Comparison of ENCODE assay signal across 11 cellular contexts in genomic region chr17:40309938-40310510, GRCh38. TPM values are rescaled to one million over a fixed set of nuclear protein-coding genes. Genes with fewer than 3 reads are reported as not detected.
DNase-seq lines count a peak whose midpoint lies in the region; ATAC-seq, FAIRE-seq and TF ChIP-seq lines count a peak whose summit lies in the region.
"Had no signal": no experiment of that assay in that cellular context is flagged by ENCODE, and none has a peak within 500 bp of the region (broad histone marks: within the 10 kb centered on the region; RNA-seq: fewer than 3 reads in every experiment).

No MANE protein-coding gene starts in this region.

- peak overlapping the region; percentile 22 for H3K27ac Mint-ChIP-seq in activated T-cell treated with anti-CD3 and anti-CD28 coated beads, Interleukin-2, amount 50 U/mL, for 72 hours

- no peaks in the 10 kb centered on the region for H4K20me1 ChIP-seq in HepG2 (ENCODE audit: insufficient read depth, low read length)

- no peaks in the 10 kb centered on the region for H3K79me2 ChIP-seq in HepG2 (ENCODE audit: insufficient read depth, low read length)

- ATAC-seq in activated T-cell treated with anti-CD3 and anti-CD28 coated beads, Interleukin-2, amount 50 U/mL, for 72 hours (replicated peaks in 1 of 2), result no peak
- ATAC-seq in HepG2 (peak; percentile 12), thoracic aorta (ENCODE audit: insufficient number of reproducible peaks, low FRiP score, low read depth) (no peak), HG03196 (IDR thresholded peaks at IDR 0.05; ENCODE audit: unreplicated experiment) (no peak), HG03521 (IDR thresholded peaks at IDR 0.05; ENCODE audit: unreplicated experiment) (no peak)

- H3K27ac ChIP-seq in ascending aorta (peak overlapping the region; percentile 82 to 91), HepG2 (ENCODE audit: extremely low read length, insufficient read depth, low read length) (no peak overlapping the region), thoracic aorta (peak overlapping the region; percentile 84 to 91)

- H2AFZ ChIP-seq in HepG2 (ENCODE audit: low read length), result no peak overlapping the region

- WGBS in HepG2 (ENCODE audit: low lambda C conversion rate), result 74% methylated on average over 2 of the region's 2 CpGs

- POLR2A ChIA-PET in HepG2 (lab: Yijun Ruan, JAX), result interaction anchor here (0.6 to 4.1 kb wide), 10 partner anchors 14 to 197 kb away, joined by 3 to 35 read pairs (median 4); no protein-coding TSS in a partner anchor

- H3K4me3 Mint-ChIP-seq in activated T-cell treated with anti-CD3 and anti-CD28 coated beads, Interleukin-2, amount 50 U/mL, for 72 hours, result peak overlapping the region in 1 of 2 donors; percentile 13

- no peak for TF ChIP-seq EP300 in HepG2 (IDR thresholded peaks at IDR 0.05; ENCODE audit: low read depth in 2 of 2, low read length in 2 of 2)
- TF ChIP-seq EP300 in HepG2 (CRISPR knock-in tag; IDR thresholded peaks at IDR 0.05; ENCODE audit: borderline replicate concordance), result no peak

- H3K4me3 ChIP-seq in ascending aorta, result peak overlapping the region; percentile 35 to 61
- peak overlapping the region; percentile 78 to 89 (median 88) for H3K4me3 ChIP-seq in HepG2 (replicated peaks in 1 of 3; ENCODE audit: insufficient read depth in 1 of 3, low read depth in 2 of 3, low read length in 3 of 3)
- H3K4me3 ChIP-seq in thoracic aorta, result no peak overlapping the region

- intact Hi-C loops in ascending aorta (cut with DNase I), result loop anchor here (5.0 kb wide), 3 partner anchors 107 to 227 kb away; partner anchors contain the start of gene TOP2A
- intact Hi-C loops in HepG2 (cut with micrococcal nuclease; ENCODE audit: unreplicated experiment), result no loop called here

- CTCF ChIA-PET in HepG2 (lab: Yijun Ruan, JAX; ENCODE audit: low intra/inter-chr PET ratio, low total read pairs), result no interaction called here

- peak overlapping the region; percentile 61; the same call in 1 of the 2 replicates for H3K9ac ChIP-seq in HepG2 (ENCODE audit: insufficient read depth, low read depth, low read length)

- H3K4me1 ChIP-seq in ascending aorta, result peaks cover 51 to 65% of the 10 kb centered on the region in 2 donors
- H3K4me1 ChIP-seq in HepG2 (ENCODE audit: insufficient read depth, low read length), result peaks cover 81% of the 10 kb centered on the region
- H3K4me1 ChIP-seq in thoracic aorta (ENCODE audit: control insufficient read depth in 1 of 2, low read depth in 2 of 2), result peaks cover 60 to 75% of the 10 kb centered on the region in 2 donors

- no peak for DNase-seq in activated T-cell treated with anti-CD3 and anti-CD28 coated beads, Interleukin-2, amount 50 U/mL, for 72 hours
- DNase-seq in activated T-cell treated with anti-CD3 and anti-CD28 coated beads, Interleukin-2, amount 50 U/mL, for 1 hour, result no peak
- DNase-seq in ascending aorta (ENCODE audit: low spot score in 2 of 2) (peak in 1 of 2 donors; percentile 59), HepG2 (ENCODE audit: low spot score) (no peak), thoracic aorta (ENCODE audit: low spot score) (no peak), D721Med (ENCODE audit: insufficient read length, low spot score) (no peak)
- DNase-seq: ACHN; stimulated activated CD4-positive, alpha-beta T cell treated with anti-CD3 and anti-CD28 coated beads, Interleukin-4, amount 100 ng/mL, for 4 hours had no signal

- TF ChIP-seq POLR2A in HepG2 (IDR thresholded peaks at IDR 0.05; ENCODE audit: insufficient read depth in 1 of 2, low read depth in 2 of 2, low read length in 2 of 2), result no peak

- TF ChIP-seq RAD21 in HepG2 (CRISPR knock-in tag; IDR thresholded peaks at IDR 0.05), result no peak

- H3K4me1 Mint-ChIP-seq in activated T-cell treated with anti-CD3 and anti-CD28 coated beads, Interleukin-2, amount 50 U/mL, for 72 hours (ENCODE audit: low read depth), result peaks cover 21% of the 10 kb centered on the region

- H3K9me3 Mint-ChIP-seq in activated T-cell treated with anti-CD3 and anti-CD28 coated beads, Interleukin-2, amount 50 U/mL, for 72 hours, result no peaks in the 10 kb centered on the region

- no peak for TF ChIP-seq CTCF in ascending aorta (IDR thresholded peaks at IDR 0.05)
- no peak for TF ChIP-seq CTCF in HepG2 (CRISPR knock-in tag; IDR thresholded peaks at IDR 0.05)
- no peak for TF ChIP-seq CTCF in thoracic aorta (IDR thresholded peaks at IDR 0.05)
- no peak for TF ChIP-seq CTCF in D721Med (IDR thresholded peaks at IDR 0.05; ENCODE audit: insufficient read depth, missing control alignments)

- H3K9me3 ChIP-seq in ascending aorta (no peaks in the 10 kb centered on the region), HepG2 (ENCODE audit: low read length) (no peaks in the 10 kb centered on the region), thoracic aorta (no peaks in the 10 kb centered on the region)

- H3K27me3 ChIP-seq in ascending aorta (no peaks in the 10 kb centered on the region), HepG2 (ENCODE audit: control insufficient read depth in 1 of 2, insufficient read depth in 2 of 2, low read length in 2 of 2) (no peaks in the 10 kb centered on the region; a peak in 1 of 5 replicates), thoracic aorta (replicated peaks; ENCODE audit: insufficient read depth) (no peaks in the 10 kb centered on the region)

- FAIRE-seq in HepG2 (lab: Jason Lieb, UNC) (no peak), D721Med (lab: Jason Lieb, UNC) (no peak)
- FAIRE-seq: colon had no signal

- no peaks in the 10 kb centered on the region for H3K36me3 Mint-ChIP-seq in activated T-cell treated with anti-CD3 and anti-CD28 coated beads, Interleukin-2, amount 50 U/mL, for 72 hours (ENCODE audit: insufficient read depth in 2 of 2)

- no peaks in the 10 kb centered on the region for H3K27me3 Mint-ChIP-seq in activated T-cell treated with anti-CD3 and anti-CD28 coated beads, Interleukin-2, amount 50 U/mL, for 72 hours (ENCODE audit: low read depth)

- no peaks in the 10 kb centered on the region for H3K36me3 ChIP-seq in ascending aorta
- no peaks in the 10 kb centered on the region for H3K36me3 ChIP-seq in HepG2 (replicated peaks in 1 of 2; ENCODE audit: control insufficient read depth in 1 of 2, insufficient read depth in 2 of 2, low read length in 2 of 2)
- H3K36me3 ChIP-seq in thoracic aorta, result no peaks in the 10 kb centered on the region

- in situ Hi-C loops in HepG2 (cut with HindIII; ENCODE audit: extremely low pct_ligation_motif_present, low pct_unique_long_range_greater_than_20kb), result no loop called here

- peak overlapping the region; percentile 93 for H3K4me2 ChIP-seq in HepG2 (ENCODE audit: low read depth, low read length)

- BruUV-seq in HepG2 (replicated peaks; lab: Mats Ljungman, UMichigan), result no TSS peak

RNA-seq across cellular contexts. Expression of gene RARA, which starts 1.0 kb away (rescaled TPM):
- total RNA-seq in activated T-cell treated with anti-CD3 and anti-CD28 coated beads, Interleukin-2, amount 50 U/mL, for 72 hours, result 10 to 100 TPM; 33.4 to 45.2 TPM
- 77.3 TPM for total RNA-seq in ascending aorta
- 8.6 and 8.9 TPM in 2 replicates for total RNA-seq in HepG2 (2016; rRNA removed; fragmentation: Illumina TruSeq; extraction: Trizol)
- 3.2 and 3.7 TPM in 2 replicates for total RNA-seq in HepG2 (2016; cell fraction: cytosol; rRNA removed; fragmentation: Illumina TruSeq; extraction: Trizol; ENCODE audit: low read depth)
- 6.7 and 9.5 TPM in 2 replicates for total RNA-seq in HepG2 (2016; cell fraction: insoluble cytoplasmic fraction; rRNA removed; fragmentation: Illumina TruSeq; extraction: Trizol)
- total RNA-seq in HepG2 (2016; cell fraction: membrane; rRNA removed; fragmentation: Illumina TruSeq; extraction: Trizol), result 8.2 and 11.1 TPM in 2 replicates
- total RNA-seq in HepG2 (2016; cell fraction: nucleus; rRNA removed; fragmentation: Illumina TruSeq; extraction: Trizol), result 6.0 and 7.0 TPM in 2 replicates
- 6.0 and 6.4 TPM in 2 replicates for polyA plus RNA-seq in HepG2 (2011; rRNA removed)
- polyA plus RNA-seq in HepG2 (2011; cell fraction: cytosol; rRNA removed), result 2.2 and 3.8 TPM in 2 replicates
- 13.2 and 13.3 TPM in 2 replicates for polyA plus RNA-seq in HepG2 (2011; cell fraction: nucleus; rRNA removed)
- polyA plus RNA-seq in HepG2 (2012), result 15.4 and 16.1 TPM in 2 replicates
- 3.8 and 5.4 TPM in 2 replicates for polyA plus RNA-seq in HepG2 (2016; cell fraction: cytosol; fragmentation: Illumina TruSeq; extraction: Trizol; ENCODE audit: low read depth)
- polyA plus RNA-seq in HepG2 (2016; cell fraction: insoluble cytoplasmic fraction; fragmentation: Illumina TruSeq; extraction: Trizol; ENCODE audit: low read depth), result 12.7 and 17.8 TPM in 2 replicates
- 9.6 and 13.8 TPM in 2 replicates for polyA plus RNA-seq in HepG2 (2016; cell fraction: membrane; fragmentation: Illumina TruSeq; extraction: Trizol; ENCODE audit: low read depth)
- polyA plus RNA-seq in HepG2 (2016; cell fraction: nucleus; fragmentation: Illumina TruSeq; extraction: Trizol; ENCODE audit: insufficient read depth, low read depth), result 19.0 and 19.4 TPM in 2 replicates
- polyA minus RNA-seq in HepG2 (2011; rRNA and poly(A)+ RNA removed; ENCODE audit: low replicate concordance), result 6.4 and 11.7 TPM in 2 replicates
- polyA minus RNA-seq in HepG2 (2011; cell fraction: cytosol; rRNA and poly(A)+ RNA removed), result 6.7 and 8.2 TPM in 2 replicates
- polyA minus RNA-seq in HepG2 (2011; cell fraction: nucleus; rRNA and poly(A)+ RNA removed), result 5.2 and 6.7 TPM in 2 replicates
- total RNA-seq in thoracic aorta, result 10 to 100 TPM; 46.8 to 73.4 TPM

RNA-seq across cellular contexts. Expression of gene CDC6, which starts 22.3 kb away (rescaled TPM):
- total RNA-seq in activated T-cell treated with anti-CD3 and anti-CD28 coated beads, Interleukin-2, amount 50 U/mL, for 72 hours, result 10 to 100 TPM; 86.2 to 92.6 TPM
- total RNA-seq in ascending aorta (1.2 TPM), HepG2 (2016; rRNA removed; fragmentation: Illumina TruSeq; extraction: Trizol) (114 and 154 TPM in 2 replicates), thoracic aorta (1 to 10 TPM in 1 of 2 donors, under 1 TPM in 1; 0.71 to 6.8 TPM)
- 24.3 and 27.3 TPM in 2 replicates for total RNA-seq in HepG2 (2016; cell fraction: cytosol; rRNA removed; fragmentation: Illumina TruSeq; extraction: Trizol; ENCODE audit: low read depth)
- 117 and 162 TPM in 2 replicates for total RNA-seq in HepG2 (2016; cell fraction: insoluble cytoplasmic fraction; rRNA removed; fragmentation: Illumina TruSeq; extraction: Trizol)
- total RNA-seq in HepG2 (2016; cell fraction: membrane; rRNA removed; fragmentation: Illumina TruSeq; extraction: Trizol), result 42.3 and 51.8 TPM in 2 replicates
- total RNA-seq in HepG2 (2016; cell fraction: nucleus; rRNA removed; fragmentation: Illumina TruSeq; extraction: Trizol), result 89.2 and 89.6 TPM in 2 replicates
- polyA plus RNA-seq in HepG2 (2011; rRNA removed), result 10.7 and 17.4 TPM in 2 replicates
- 6.9 and 8.8 TPM in 2 replicates for polyA plus RNA-seq in HepG2 (2011; cell fraction: cytosol; rRNA removed)
- polyA plus RNA-seq in HepG2 (2011; cell fraction: nucleus; rRNA removed), result 9.6 and 11.4 TPM in 2 replicates
- polyA plus RNA-seq in HepG2 (2012), result 8.4 and 23.9 TPM in 2 replicates
- polyA plus RNA-seq in HepG2 (2016; cell fraction: cytosol; fragmentation: Illumina TruSeq; extraction: Trizol; ENCODE audit: low read depth), result 12.0 and 14.2 TPM in 2 replicates
- 133 and 135 TPM in 2 replicates for polyA plus RNA-seq in HepG2 (2016; cell fraction: insoluble cytoplasmic fraction; fragmentation: Illumina TruSeq; extraction: Trizol; ENCODE audit: low read depth)
- polyA plus RNA-seq in HepG2 (2016; cell fraction: membrane; fragmentation: Illumina TruSeq; extraction: Trizol; ENCODE audit: low read depth), result 15.3 and 18.9 TPM in 2 replicates
- polyA plus RNA-seq in HepG2 (2016; cell fraction: nucleus; fragmentation: Illumina TruSeq; extraction: Trizol; ENCODE audit: insufficient read depth, low read depth), result 98.6 and 99.5 TPM in 2 replicates
- polyA minus RNA-seq in HepG2 (2011; rRNA and poly(A)+ RNA removed; ENCODE audit: low replicate concordance), result 8.7 and 50.8 TPM in 2 replicates
- polyA minus RNA-seq in HepG2 (2011; cell fraction: cytosol; rRNA and poly(A)+ RNA removed), result 9.4 and 10.7 TPM in 2 replicates
- polyA minus RNA-seq in HepG2 (2011; cell fraction: nucleus; rRNA and poly(A)+ RNA removed), result 31.5 and 47.0 TPM in 2 replicates

RNA-seq across cellular contexts. Expression of gene GJD3, which starts 54.5 kb away (rescaled TPM):
- total RNA-seq in activated T-cell treated with anti-CD3 and anti-CD28 coated beads, Interleukin-2, amount 50 U/mL, for 72 hours, result not detected
- total RNA-seq in ascending aorta, result not detected
- not detected in 2 replicates for total RNA-seq in HepG2 (2016; rRNA removed; fragmentation: Illumina TruSeq; extraction: Trizol)
- total RNA-seq in HepG2 (2016; cell fraction: cytosol; rRNA removed; fragmentation: Illumina TruSeq; extraction: Trizol; ENCODE audit: low read depth), result not detected in 2 replicates
- total RNA-seq in HepG2 (2016; cell fraction: insoluble cytoplasmic fraction; rRNA removed; fragmentation: Illumina TruSeq; extraction: Trizol), result not detected in 2 replicates
- not detected in 2 replicates for total RNA-seq in HepG2 (2016; cell fraction: membrane; rRNA removed; fragmentation: Illumina TruSeq; extraction: Trizol)
- total RNA-seq in HepG2 (2016; cell fraction: nucleus; rRNA removed; fragmentation: Illumina TruSeq; extraction: Trizol), result not detected in 2 replicates
- polyA plus RNA-seq in HepG2 (2011; rRNA removed), result not detected in 2 replicates
- polyA plus RNA-seq in HepG2 (2011; cell fraction: cytosol; rRNA removed), result not detected in 2 replicates
- polyA plus RNA-seq in HepG2 (2011; cell fraction: nucleus; rRNA removed), result not detected in 2 replicates
- polyA plus RNA-seq in HepG2 (2012), result not detected in 2 replicates
- not detected in 2 replicates for polyA plus RNA-seq in HepG2 (2016; cell fraction: cytosol; fragmentation: Illumina TruSeq; extraction: Trizol; ENCODE audit: low read depth)
- not detected in 2 replicates for polyA plus RNA-seq in HepG2 (2016; cell fraction: insoluble cytoplasmic fraction; fragmentation: Illumina TruSeq; extraction: Trizol; ENCODE audit: low read depth)
- not detected in 2 replicates for polyA plus RNA-seq in HepG2 (2016; cell fraction: membrane; fragmentation: Illumina TruSeq; extraction: Trizol; ENCODE audit: low read depth)
- polyA plus RNA-seq in HepG2 (2016; cell fraction: nucleus; fragmentation: Illumina TruSeq; extraction: Trizol; ENCODE audit: insufficient read depth, low read depth), result not detected in 2 replicates
- not detected in 2 replicates for polyA minus RNA-seq in HepG2 (2011; rRNA and poly(A)+ RNA removed; ENCODE audit: low replicate concordance)
- not detected in 2 replicates for polyA minus RNA-seq in HepG2 (2011; cell fraction: cytosol; rRNA and poly(A)+ RNA removed)
- polyA minus RNA-seq in HepG2 (2011; cell fraction: nucleus; rRNA and poly(A)+ RNA removed), result not detected in 2 replicates
- total RNA-seq in thoracic aorta, result 1 to 10 TPM in 1 of 2 donors, not detected in 1; 1.5 TPM
